ENCODE assay signal across 19 cellular contexts in genomic region chr2:112973156-112973555, GRCh38. TPM values are rescaled to one million over a fixed set of nuclear protein-coding genes. Genes with fewer than 3 reads are reported as not detected.
A peak's percentile ranks its signal among the peaks of the same experiment; 100 is the strongest.
DNase-seq lines count a peak whose midpoint lies in the region; FAIRE-seq and TF ChIP-seq lines count a peak whose summit lies in the region.
"Had no signal": no experiment of that assay in that cellular context is flagged by ENCODE, and none has a peak within 500 bp of the region (broad histone marks: within the 10 kb centered on the region; RNA-seq: fewer than 3 reads in every experiment).

No MANE protein-coding gene starts in this region.

- no peak overlapping the region for H3K4me2 ChIP-seq in MM.1S (ENCODE audit: low read depth, low read length)
- H3K4me2 ChIP-seq: GM23338 had no signal

- intact Hi-C loops in activated CD4-positive, alpha-beta T cell treated with anti-CD3 and anti-CD28 coated beads, Interleukin-2, amount 10 ng/mL, durations not matched to agents 24 days and 14 days (cut with micrococcal nuclease): no loop called here

- no peak overlapping the region for H3K27ac Mint-ChIP-seq in activated CD4-positive, alpha-beta T cell treated with anti-CD3 and anti-CD28 coated beads, Interleukin-2, amount 10 ng/mL, durations not matched to agents 24 days and 14 days
- H3K27ac Mint-ChIP-seq: CD14-positive monocyte; CD8-positive, alpha-beta T cell; GM23338; H9 had no signal

- TF ChIP-seq CTCF in epithelial cell of esophagus (IDR thresholded peaks at IDR 0.05; ENCODE audit: insufficient read depth, low read depth, low read length, missing control alignments) (no peak), MM.1S (IDR thresholded peaks at IDR 0.05; ENCODE audit: low read length) (no peak)

- H3K9me2 ChIP-seq in MM.1S (replicated peaks; ENCODE audit: insufficient read depth, low read length): no peaks in the 10 kb centered on the region

- no peak for TF ChIP-seq POLR2A in GM12891 (IDR thresholded peaks at IDR 0.05; ENCODE audit: low read depth, low read length)

- H3K27me3 Mint-ChIP-seq in activated CD4-positive, alpha-beta T cell treated with anti-CD3 and anti-CD28 coated beads, Interleukin-2, amount 10 ng/mL, durations not matched to agents 24 days and 14 days: peaks cover 23% of the 10 kb centered on the region

- no peak overlapping the region for H3K27ac ChIP-seq in MM.1S (ENCODE audit: low read length)
- H3K27ac ChIP-seq: 22Rv1 had no signal

- no peaks in the 10 kb centered on the region for H3K9me3 ChIP-seq in MM.1S (replicated peaks; ENCODE audit: insufficient read depth, low read length)
- H3K9me3 ChIP-seq: Caco-2 had no signal

- peak; percentile 34 for DNase-seq in activated CD4-positive, alpha-beta T cell treated with anti-CD3 and anti-CD28 coated beads, Interleukin-2, amount 10 ng/mL, durations not matched to agents 24 days and 14 days
- DNase-seq in activated CD4-positive, alpha-beta T cell treated with anti-CD3 and anti-CD28 coated beads, Interleukin-2, amount 50 U/mL, for 4 hours: no peak
- DNase-seq in GM12891 (ENCODE audit: insufficient read length, low spot score) (no peak), epithelial cell of esophagus (ENCODE audit: low read depth) (peak; percentile 77), left kidney (ENCODE audit: low read depth, low spot score) (peak; percentile 24), MM.1S (no peak), occipital lobe (lab: John Stamatoyannopoulos, UW) (no peak), COLO829 (ENCODE audit: low spot score) (no peak)
- DNase-seq: Caco-2; CD8-positive, alpha-beta T cell; H9 had no signal

- H3K4me3 Mint-ChIP-seq in activated CD4-positive, alpha-beta T cell treated with anti-CD3 and anti-CD28 coated beads, Interleukin-2, amount 10 ng/mL, durations not matched to agents 24 days and 14 days: no peak overlapping the region
- H3K4me3 Mint-ChIP-seq: CD14-positive monocyte; CD8-positive, alpha-beta T cell; GM23338; H9 had no signal

- peaks cover 7% of the 10 kb centered on the region for H3K4me1 Mint-ChIP-seq in activated CD4-positive, alpha-beta T cell treated with anti-CD3 and anti-CD28 coated beads, Interleukin-2, amount 10 ng/mL, durations not matched to agents 24 days and 14 days
- H3K4me1 Mint-ChIP-seq: CD14-positive monocyte, GM23338, H9 had no signal

- peaks cover 22% of the 10 kb centered on the region for H3K9me3 Mint-ChIP-seq in activated CD4-positive, alpha-beta T cell treated with anti-CD3 and anti-CD28 coated beads, Interleukin-2, amount 10 ng/mL, durations not matched to agents 24 days and 14 days
- H3K9me3 Mint-ChIP-seq: CD8-positive, alpha-beta T cell; GM23338 had no signal

- H3F3A ChIP-seq in MM.1S (ENCODE audit: insufficient read depth, low read length): no peaks in the 10 kb centered on the region

- H3K9ac ChIP-seq in MM.1S (ENCODE audit: low read length): no peak overlapping the region

- H3K79me2 ChIP-seq in MM.1S (ENCODE audit: low read length): no peaks in the 10 kb centered on the region

- no peaks in the 10 kb centered on the region for H3K36me3 Mint-ChIP-seq in activated CD4-positive, alpha-beta T cell treated with anti-CD3 and anti-CD28 coated beads, Interleukin-2, amount 10 ng/mL, durations not matched to agents 24 days and 14 days (ENCODE audit: low read depth)
- H3K36me3 Mint-ChIP-seq: CD14-positive monocyte; CD8-positive, alpha-beta T cell had no signal

- H3K4me1 ChIP-seq in MM.1S (ENCODE audit: low read length): 0 out of 2 replicates have a peak, but pooled peaks cover 5% of the 10 kb centered on the region
- H3K4me1 ChIP-seq: Caco-2 had no signal

- H2AFZ ChIP-seq in MM.1S (ENCODE audit: low read length): no peak overlapping the region
- H2AFZ ChIP-seq: GM23338 had no signal

- H3K36me3 ChIP-seq in MM.1S (replicated peaks; ENCODE audit: insufficient read depth, low read length): no peaks in the 10 kb centered on the region

- FAIRE-seq in GM12891 (lab: Jason Lieb, UNC): peak; percentile 26
- FAIRE-seq: GM12878 had no signal

- H3K27me3 ChIP-seq in MM.1S (replicated peaks; ENCODE audit: insufficient read depth, low read length): no peaks in the 10 kb centered on the region

- H3K4me3 ChIP-seq in epithelial cell of esophagus (ENCODE audit: low read length) (no peak overlapping the region), MM.1S (ENCODE audit: low read length) (no peak overlapping the region)
- H3K4me3 ChIP-seq: GM12878, GM23338 had no signal

- no peaks in the 10 kb centered on the region for H4K20me1 ChIP-seq in MM.1S (ENCODE audit: insufficient read depth, low read length)

TF ChIP-seq in GM12891, 5 proteins besides CTCF, POLR2A, EP300 and RAD21:
- no peak for TF ChIP-seq POLR2AphosphoS5 (IDR thresholded peaks at IDR 0.05; ENCODE audit: low read depth, low read length)
- no peak for TF ChIP-seq TAF1 (IDR thresholded peaks at IDR 0.05; ENCODE audit: low read depth, low read length)
- TF ChIP-seq POU2F2 (IDR thresholded peaks at IDR 0.05; ENCODE audit: low read depth, low read length): no peak
- TF ChIP-seq PAX5 (IDR thresholded peaks at IDR 0.05; ENCODE audit: insufficient read depth, low read length, severe bottlenecking): no peak
- TF ChIP-seq SPI1 (IDR thresholded peaks at IDR 0.05; ENCODE audit: low read depth, low read length): no peak

RNA-seq across cellular contexts. Expression of gene IL36G, which starts 4.7 kb away (rescaled TPM):
- total RNA-seq in activated CD4-positive, alpha-beta T cell treated with anti-CD3 and anti-CD28 coated beads, Interleukin-2, amount 10 ng/mL, durations not matched to agents 24 days and 14 days: not detected in 2 replicates
- not detected for polyA plus RNA-seq in GM12891 (2012; ENCODE audit: low read depth, missing spikeins)
- total RNA-seq in occipital lobe: not detected
- total RNA-seq: A673; Caco-2; CD8-positive, alpha-beta T cell; GM12878; GM23338; H9; HT1080 had no signal
- polyA plus RNA-seq: BJ, CD14-positive monocyte, GM23338 had no signal

RNA-seq across cellular contexts. Expression of gene IL36A, which starts 32.1 kb away (rescaled TPM):
- 0.23 TPM in 1 of 2 replicates, not detected in the other for total RNA-seq in activated CD4-positive, alpha-beta T cell treated with anti-CD3 and anti-CD28 coated beads, Interleukin-2, amount 10 ng/mL, durations not matched to agents 24 days and 14 days
- not detected for polyA plus RNA-seq in GM12891 (2012; ENCODE audit: low read depth, missing spikeins)
- not detected for total RNA-seq in occipital lobe
- total RNA-seq: A673, Caco-2, Daoy, GM12878, GM23338, H9, HT1080 had no signal
- polyA plus RNA-seq: BJ, CD14-positive monocyte, GM12878, GM23338 had no signal

Comparison
In these comparisons a context has a peak if more than half of its experiments do, and no peak if none do; other contexts are left out.
1. DNase-seq: peak in activated CD4-positive, alpha-beta T cell treated with anti-CD3 and anti-CD28 coated beads, Interleukin-2, amount 10 ng/mL, durations not matched to agents 24 days and 14 days (single experiment), epithelial cell of esophagus (single experiment) and left kidney (single experiment); none in activated CD4-positive, alpha-beta T cell treated with anti-CD3 and anti-CD28 coated beads, Interleukin-2, amount 50 U/mL, for 4 hours (0 of 2), GM12891 (single experiment), MM.1S (single experiment), occipital lobe (single experiment) and COLO829 (single experiment).